ENCODE assay signal across 29 cellular contexts in the genomic region with DNA sequence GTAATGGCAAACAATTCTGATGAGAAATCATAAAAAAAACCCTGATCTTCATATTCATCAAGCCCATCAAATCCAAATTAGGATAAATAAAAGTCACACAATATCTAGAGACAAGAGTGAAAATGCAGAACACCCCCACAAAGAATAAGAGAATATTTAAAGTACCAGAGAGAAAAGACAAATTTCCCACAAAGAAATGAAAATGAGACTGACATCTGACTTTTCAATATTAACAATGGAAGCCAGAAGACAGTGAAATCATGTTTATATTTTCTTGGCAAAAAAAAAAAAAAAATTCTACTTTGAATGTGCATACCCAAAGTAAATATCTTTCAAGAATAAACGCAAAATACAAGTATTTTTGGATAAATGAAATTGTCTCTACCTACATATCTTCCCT.
"Had no signal": no experiment of that assay in that cellular context is flagged by ENCODE, and none has a peak within 500 bp of the region (broad histone marks: within the 10 kb centered on the region; RNA-seq: fewer than 3 reads in every experiment).

No MANE protein-coding gene starts in this region.

- H3K36me3 ChIP-seq: colonic mucosa, esophagus muscularis mucosa, esophagus squamous epithelium, gastrocnemius medialis, gastroesophageal sphincter, heart left ventricle, heart right ventricle had no signal

- H3K4me1 ChIP-seq: colonic mucosa, esophagus muscularis mucosa, foreskin keratinocyte, gastrocnemius medialis, gastroesophageal sphincter, heart left ventricle had no signal

- DNase-seq: colonic mucosa; cortex of kidney; dermis blood vessel endothelial cell; effector CD4-positive, alpha-beta T cell; effector CD8-positive, alpha-beta T cell; effector memory CD4-positive, alpha-beta T cell; effector memory CD8-positive, alpha-beta T cell; endodermal cell; erythroblast; esophagus squamous epithelium; foreskin fibroblast; foreskin keratinocyte; foreskin melanocyte; gastrocnemius medialis; glutamatergic neuron; head of caudate nucleus; heart left ventricle; heart right ventricle had no signal

- ATAC-seq: effector memory CD8-positive, alpha-beta T cell; esophagus mucosa; foreskin keratinocyte; gastrocnemius medialis; gastroesophageal sphincter; heart left ventricle; heart right ventricle had no signal

- FAIRE-seq: colon, endometrium, endothelial cell of umbilical vein, frontal cortex had no signal

- H3K4me1 Mint-ChIP-seq: endodermal cell had no signal

- H3K4me3 ChIP-seq: colonic mucosa, coronary artery, dorsolateral prefrontal cortex, esophagus muscularis mucosa, esophagus squamous epithelium, gastrocnemius medialis, gastroesophageal sphincter, heart left ventricle, heart right ventricle had no signal

- H3K27me3 ChIP-seq: colonic mucosa, esophagus muscularis mucosa, gastroesophageal sphincter had no signal

- H3K4me3 Mint-ChIP-seq: dendritic cell treated with granulocyte-macrophage colony-stimulating factor and Interleukin-4, amounts not matched to agents 40 ng/mL and 50 ng/mL, for 4 days; effector memory CD8-positive, alpha-beta T cell; endodermal cell had no signal

- H3K27ac ChIP-seq: colonic mucosa, coronary artery, dorsolateral prefrontal cortex, epithelial cell of prostate, esophagus muscularis mucosa, esophagus squamous epithelium, foreskin keratinocyte, gastrocnemius medialis, gastroesophageal sphincter, heart left ventricle, heart right ventricle had no signal

- H3K27ac Mint-ChIP-seq: dendritic cell treated with granulocyte-macrophage colony-stimulating factor and Interleukin-4, amounts not matched to agents 40 ng/mL and 50 ng/mL, for 4 days; effector memory CD8-positive, alpha-beta T cell; endodermal cell had no signal

- H3K9me3 ChIP-seq: colonic mucosa, gastrocnemius medialis had no signal
